Comparison of ENCODE assay signal across 19 cellular contexts in genomic region chr9:107681988-107682387, GRCh38.
DNase-seq lines count a peak whose midpoint lies in the region; ATAC-seq and TF ChIP-seq lines count a peak whose summit lies in the region.
"Had no signal": no experiment of that assay in that cellular context is flagged by ENCODE, and none has a peak within 500 bp of the region (broad histone marks: within the 10 kb centered on the region; RNA-seq: fewer than 3 reads in every experiment).

No MANE protein-coding gene starts in this region.

- H3K27me3 ChIP-seq in GM23338 (ENCODE audit: insufficient read depth) (no peaks in the 10 kb centered on the region), adipocyte (replicated peaks; ENCODE audit: control insufficient read depth, insufficient read depth, low read length) (no peaks in the 10 kb centered on the region), mesenchymal stem cell (ENCODE audit: control insufficient read depth in 1 of 2, insufficient read depth in 1 of 2, low read length in 2 of 2) (no peaks in the 10 kb centered on the region), trophoblast cell (ENCODE audit: insufficient read depth, low read length) (no peaks in the 10 kb centered on the region)
- H3K27me3 ChIP-seq: BLaER1 had no signal

- H3K18ac ChIP-seq in mesenchymal stem cell (ENCODE audit: low read depth in 1 of 2, low read length in 2 of 2) (no peak overlapping the region), trophoblast cell (ENCODE audit: low read length) (no peak overlapping the region)

- H4K20me1 ChIP-seq in GM23338 (replicated peaks; ENCODE audit: insufficient read depth): no peaks in the 10 kb centered on the region
- H4K20me1 ChIP-seq: BLaER1 had no signal

- H2BK15ac ChIP-seq in mesenchymal stem cell (ENCODE audit: low read depth, poor library complexity, severe bottlenecking): no peak overlapping the region

- H3K9me3 ChIP-seq in adipocyte (ENCODE audit: control insufficient read depth, low read length) (no peaks in the 10 kb centered on the region), mesenchymal stem cell (ENCODE audit: control insufficient read depth, low read length) (no peaks in the 10 kb centered on the region), trophoblast cell (ENCODE audit: insufficient read depth, low read depth, low read length) (no peaks in the 10 kb centered on the region)
- H3K9me3 ChIP-seq: BLaER1 had no signal

- H3K9ac ChIP-seq in adipocyte (ENCODE audit: low read length) (peak overlapping the region; percentile 9), mesenchymal stem cell (ENCODE audit: low read length) (no peak overlapping the region), trophoblast cell (ENCODE audit: low read length) (no peak overlapping the region)
- H3K9ac ChIP-seq: BLaER1 had no signal

- H3K27ac ChIP-seq in GM23338 (ENCODE audit: low read depth): no peak overlapping the region
- H3K27ac ChIP-seq in mesenchymal stem cell (ENCODE audit: low read length, poor library complexity, severe bottlenecking): no peak overlapping the region
- H3K27ac ChIP-seq in trophoblast cell (ENCODE audit: low read depth, low read length): no peak overlapping the region
- H3K27ac ChIP-seq: BLaER1 had no signal

- H3K23ac ChIP-seq in mesenchymal stem cell (ENCODE audit: low read length in 2 of 2): no peak overlapping the region
- no peak overlapping the region for H3K23ac ChIP-seq in trophoblast cell (ENCODE audit: low read length)

- H3K4me1 Mint-ChIP-seq in GM23338: peaks cover 8% of the 10 kb centered on the region
- H3K4me1 Mint-ChIP-seq in endothelial cell (ENCODE audit: unreplicated experiment): peaks cover 31% of the 10 kb centered on the region
- H3K4me1 Mint-ChIP-seq: IgD-negative memory B cell had no signal

- H2BK12ac ChIP-seq in mesenchymal stem cell (ENCODE audit: low read length in 2 of 2): no peak overlapping the region
- H2BK12ac ChIP-seq in trophoblast cell (ENCODE audit: low read length): no peak overlapping the region

- H3K36me3 Mint-ChIP-seq in GM23338 (ENCODE audit: low read depth) (no peaks in the 10 kb centered on the region), endothelial cell (ENCODE audit: low read depth, unreplicated experiment) (no peaks in the 10 kb centered on the region)
- H3K36me3 Mint-ChIP-seq: CD14-positive monocyte; CD4-positive, alpha-beta memory T cell; IgD-negative memory B cell had no signal

- H2BK5ac ChIP-seq in mesenchymal stem cell (ENCODE audit: low read depth, low read length, poor library complexity, severe bottlenecking) (no peak overlapping the region), trophoblast cell (ENCODE audit: low read depth, low read length, poor library complexity) (no peak overlapping the region)

- H3K14ac ChIP-seq in mesenchymal stem cell (ENCODE audit: low read length in 2 of 2): no peak overlapping the region
- H3K14ac ChIP-seq in trophoblast cell (ENCODE audit: low read length): no peak overlapping the region

- 90% methylated on average over 2 of the region's 4 CpGs for WGBS in mesenchymal stem cell
- no CpG with 5 or more reads among the region's 4 CpGs for WGBS in trophoblast cell (ENCODE audit: extremely low coverage, insufficient coverage, insufficient read length)

- H2AFZ ChIP-seq in GM23338: peak overlapping the region; percentile 90
- no peak overlapping the region for H2AFZ ChIP-seq in mesenchymal stem cell (ENCODE audit: low read depth, low read length)
- no peak overlapping the region for H2AFZ ChIP-seq in trophoblast cell (ENCODE audit: insufficient read depth, low read length, poor library complexity)

- no peak overlapping the region for H4K91ac ChIP-seq in mesenchymal stem cell (ENCODE audit: low read length)
- H4K91ac ChIP-seq in trophoblast cell (ENCODE audit: low read depth, low read length): no peak overlapping the region

- TF ChIP-seq CTCF in GM23338 (conservative IDR thresholded peaks at IDR 0.05; ENCODE audit: low read depth in 2 of 2) (no peak), endothelial cell (IDR thresholded peaks at IDR 0.05; ENCODE audit: unreplicated experiment) (no peak)

- H2AK5ac ChIP-seq in mesenchymal stem cell (ENCODE audit: low read length, severe bottlenecking) (no peak overlapping the region), trophoblast cell (ENCODE audit: low read length) (no peak overlapping the region)

- H4K12ac ChIP-seq in trophoblast cell (ENCODE audit: low read depth, low read length): no peak overlapping the region

- peak; percentile 83 for ATAC-seq in GM23338
- ATAC-seq: HCT116, HepG2 had no signal

- peaks cover 4% of the 10 kb centered on the region for H3K27me3 Mint-ChIP-seq in GM23338 (ENCODE audit: insufficient read depth, low read depth, poor library complexity)
- H3K27me3 Mint-ChIP-seq in endothelial cell (ENCODE audit: unreplicated experiment): peaks cover 2% of the 10 kb centered on the region
- H3K27me3 Mint-ChIP-seq: CD4-positive, alpha-beta memory T cell had no signal

- H3K79me1 ChIP-seq in mesenchymal stem cell (replicated peaks; ENCODE audit: low read length, poor library complexity, severe bottlenecking) (no peaks in the 10 kb centered on the region), trophoblast cell (ENCODE audit: low read length) (no peaks in the 10 kb centered on the region)

- H3K4me2 ChIP-seq in GM23338: no peak overlapping the region
- no peak overlapping the region for H3K4me2 ChIP-seq in mesenchymal stem cell (ENCODE audit: low read length, poor library complexity, severe bottlenecking)
- no peak overlapping the region for H3K4me2 ChIP-seq in trophoblast cell (ENCODE audit: low read length)
- H3K4me2 ChIP-seq: BLaER1 had no signal

- H3K27ac Mint-ChIP-seq in GM23338 (no peak overlapping the region), endothelial cell (ENCODE audit: unreplicated experiment) (peak overlapping the region; percentile 11)
- H3K27ac Mint-ChIP-seq: CD4-positive, alpha-beta memory T cell; HFFc6; IgD-negative memory B cell had no signal

- no peaks in the 10 kb centered on the region for H3K9me3 Mint-ChIP-seq in GM23338
- H3K9me3 Mint-ChIP-seq in endothelial cell (ENCODE audit: unreplicated experiment): no peaks in the 10 kb centered on the region
- H3K9me3 Mint-ChIP-seq: CD14-positive monocyte, HFFc6, IgD-negative memory B cell had no signal

- H2BK120ac ChIP-seq in mesenchymal stem cell (ENCODE audit: low read depth, low read length) (no peak overlapping the region), trophoblast cell (ENCODE audit: insufficient read depth, low read length, poor library complexity) (no peak overlapping the region)

- no peaks in the 10 kb centered on the region for H3K79me2 ChIP-seq in GM23338 (replicated peaks; ENCODE audit: insufficient read depth)
- H3K79me2 ChIP-seq in trophoblast cell (ENCODE audit: control insufficient read depth, insufficient read depth, low read length, poor library complexity): no peaks in the 10 kb centered on the region

- H3K9me2 ChIP-seq in GM23338 (ENCODE audit: insufficient read depth): no peaks in the 10 kb centered on the region; the same call in 1 of the 2 replicates

- H3K36me3 ChIP-seq in GM23338 (ENCODE audit: insufficient read depth) (no peaks in the 10 kb centered on the region), adipocyte (ENCODE audit: control insufficient read depth, insufficient read depth, low read length, severe bottlenecking) (no peaks in the 10 kb centered on the region), mesenchymal stem cell (ENCODE audit: control insufficient read depth in 1 of 2, insufficient read depth in 2 of 2, low read depth in 1 of 2, low read length in 2 of 2) (no peaks in the 10 kb centered on the region), trophoblast cell (ENCODE audit: control insufficient read depth in 1 of 2, insufficient read depth in 2 of 2, low read length in 2 of 2) (no peaks in the 10 kb centered on the region)
- H3K36me3 ChIP-seq: BLaER1 had no signal

- no peak overlapping the region for H3K4ac ChIP-seq in mesenchymal stem cell (ENCODE audit: low read depth in 1 of 2, low read length in 2 of 2)
- H3K4ac ChIP-seq in trophoblast cell (ENCODE audit: low read depth, low read length): no peak overlapping the region

- no peak overlapping the region for H3K4me3 ChIP-seq in GM23338
- H3K4me3 ChIP-seq in adipocyte (ENCODE audit: low read length): no peak overlapping the region
- H3K4me3 ChIP-seq in mesenchymal stem cell (ENCODE audit: insufficient read depth in 1 of 2, low read depth in 1 of 2, low read length in 2 of 2): no peak overlapping the region
- H3K4me3 ChIP-seq in trophoblast cell (ENCODE audit: low read depth, low read length): no peak overlapping the region
- H3K4me3 ChIP-seq: BLaER1 had no signal

- DNase-seq in GM23338 (ENCODE audit: low spot score): peak; percentile 36
- DNase-seq in adipocyte (ENCODE audit: low read depth): no peak
- DNase-seq in endothelial cell (ENCODE audit: low spot score): no peak
- no peak for DNase-seq in mesenchymal stem cell
- no peak for DNase-seq in activated CD4-positive, CD25-positive, alpha-beta regulatory T cell treated with anti-CD3 and anti-CD28 coated beads, Interleukin-2, amount 50 U/mL, for 72 hours
- no peak for DNase-seq in NCI-H1092 (lab: John Stamatoyannopoulos, UW)
- no peak for DNase-seq in activated CD4-positive, alpha-beta T cell treated with anti-CD3 and anti-CD28 coated beads, Interleukin-2, amount 50 U/mL, for 1 hour
- DNase-seq in trophoblast cell: no peak
- DNase-seq: 8988T; CD4-positive, alpha-beta memory T cell; DMS153; DMS79; GF-D8; HFFc6 had no signal

- no peaks in the 10 kb centered on the region for H3F3A ChIP-seq in GM23338 (replicated peaks; ENCODE audit: low read depth)

- H3K4me3 Mint-ChIP-seq in GM23338: no peak overlapping the region
- no peak overlapping the region for H3K4me3 Mint-ChIP-seq in endothelial cell (ENCODE audit: unreplicated experiment)
- H3K4me3 Mint-ChIP-seq: CD14-positive monocyte; CD4-positive, alpha-beta memory T cell; HFFc6; IgD-negative memory B cell had no signal

- H4K8ac ChIP-seq in mesenchymal stem cell (ENCODE audit: low read length): peak overlapping the region; percentile 19
- H4K8ac ChIP-seq in trophoblast cell (ENCODE audit: low read depth, low read length): no peak overlapping the region

- H3K4me1 ChIP-seq in GM23338 (ENCODE audit: insufficient read depth) (peaks cover 9% of the 10 kb centered on the region; the same call in 1 of the 2 replicates), adipocyte (ENCODE audit: control insufficient read depth, insufficient read depth, low read length) (peaks cover 14% of the 10 kb centered on the region), mesenchymal stem cell (ENCODE audit: control insufficient read depth, insufficient read depth, low read depth, low read length) (no peaks in the 10 kb centered on the region), trophoblast cell (ENCODE audit: control insufficient read depth in 1 of 2, insufficient read depth in 2 of 2, low read length in 2 of 2) (no peaks in the 10 kb centered on the region)
- H3K4me1 ChIP-seq: BLaER1 had no signal

TF ChIP-seq in GM23338, 12 proteins besides CTCF, POLR2A, EP300 and RAD21 (continues in another document):
- TF ChIP-seq ZNF331 (CRISPR knock-in tag; IDR thresholded peaks at IDR 0.05; ENCODE audit: low read depth) (no peak), ZNF114 (CRISPR knock-in tag; IDR thresholded peaks at IDR 0.05) (no peak), EZH2phosphoT487 (IDR thresholded peaks at IDR 0.05; ENCODE audit: unreplicated experiment) (no peak), CREB1 (CRISPR knock-in tag; IDR thresholded peaks at IDR 0.05; ENCODE audit: low read depth) (no peak)
